ENCODE assay signal across 8 cellular contexts in the genomic region with DNA sequence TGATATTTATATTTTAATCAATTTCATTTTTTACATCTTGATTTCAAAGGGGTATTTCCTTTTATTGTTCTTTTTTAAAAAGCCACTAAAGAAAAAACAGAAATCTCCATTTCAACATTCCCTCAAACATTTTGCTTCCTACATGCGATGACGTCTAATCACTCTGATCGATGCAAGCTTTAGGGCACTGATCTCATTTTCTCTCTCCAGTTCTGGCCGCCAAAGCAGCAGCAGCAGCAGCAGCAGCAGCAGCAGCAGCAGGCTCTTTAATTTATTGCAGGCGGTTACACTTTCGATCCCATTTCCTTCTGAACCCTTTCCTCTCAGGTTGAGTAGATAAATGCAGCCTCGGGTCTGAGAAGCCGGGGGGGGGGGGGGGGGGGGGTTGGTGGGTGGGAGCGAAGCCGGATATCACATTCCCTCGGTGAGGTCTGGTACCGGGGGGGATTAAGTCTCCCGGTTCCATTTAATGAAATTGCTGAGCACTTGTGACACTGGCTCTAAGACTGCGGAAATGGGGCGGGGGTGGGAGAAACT. TPM values are rescaled to one million over a fixed set of nuclear protein-coding genes. Genes with fewer than 3 reads are reported as not detected.
A peak's percentile ranks its signal among the peaks of the same experiment; 100 is the strongest.
DNase-seq lines count a peak whose midpoint lies in the region; ATAC-seq and TF ChIP-seq lines count a peak whose summit lies in the region.

No MANE protein-coding gene starts in this region.

- H3K4me1 ChIP-seq in MM.1S (ENCODE audit: low read length) = peaks cover 6% of the 10 kb centered on the region; the same call in 1 of the 2 replicates
- peaks cover 48% of the 10 kb centered on the region for H3K4me1 ChIP-seq in suprapubic skin

- POLR2A ChIA-PET in activated naive CD8-positive, alpha-beta T cell treated with anti-CD3 and anti-CD28 coated beads, Interleukin-2, amount 10 ng/mL, durations not matched to agents 7 days and 5 days (lab: Charles Lee) = no interaction called here

- H3K27me3 ChIP-seq in MM.1S (replicated peaks; ENCODE audit: insufficient read depth, low read length) (no peaks in the 10 kb centered on the region), suprapubic skin (peaks cover 27% of the 10 kb centered on the region)

- H3K36me3 ChIP-seq in MM.1S (replicated peaks; ENCODE audit: insufficient read depth, low read length) (no peaks in the 10 kb centered on the region), suprapubic skin (no peaks in the 10 kb centered on the region)

- H3K9ac ChIP-seq in MM.1S (ENCODE audit: low read length) = peak overlapping the region; percentile 6; the same call in 1 of the 2 replicates

- no peaks in the 10 kb centered on the region for H3K9me3 ChIP-seq in MM.1S (replicated peaks; ENCODE audit: insufficient read depth, low read length)
- no peaks in the 10 kb centered on the region for H3K9me3 ChIP-seq in suprapubic skin

- no peak for TF ChIP-seq POLR2A in suprapubic skin (IDR thresholded peaks at IDR 0.05)

- no peak overlapping the region for H3K27ac Mint-ChIP-seq in activated naive CD8-positive, alpha-beta T cell treated with anti-CD3 and anti-CD28 coated beads, Interleukin-2, amount 10 ng/mL, durations not matched to agents 7 days and 5 days
- no peak overlapping the region for H3K27ac Mint-ChIP-seq in immature natural killer cell

- H3K9me3 Mint-ChIP-seq in activated naive CD8-positive, alpha-beta T cell treated with anti-CD3 and anti-CD28 coated beads, Interleukin-2, amount 10 ng/mL, durations not matched to agents 7 days and 5 days = peaks cover 1% of the 10 kb centered on the region
- H3K9me3 Mint-ChIP-seq in immature natural killer cell = peaks cover 2 to 37% (median 11%) of the 10 kb centered on the region in 6 donors

- no peak for TF ChIP-seq CTCF in MM.1S (IDR thresholded peaks at IDR 0.05; ENCODE audit: low read length)
- no peak for TF ChIP-seq CTCF in suprapubic skin (IDR thresholded peaks at IDR 0.05)

- H3F3A ChIP-seq in MM.1S (ENCODE audit: insufficient read depth, low read length) = peaks cover 8% of the 10 kb centered on the region; the same call in 1 of the 2 replicates

- no peak for ATAC-seq in activated naive CD8-positive, alpha-beta T cell treated with anti-CD3 and anti-CD28 coated beads, Interleukin-2, amount 10 ng/mL, durations not matched to agents 7 days and 5 days (ENCODE audit: low read depth)
- no peak for ATAC-seq in HG03175 (IDR thresholded peaks at IDR 0.05; ENCODE audit: unreplicated experiment)

- no peak for TF ChIP-seq EP300 in suprapubic skin (IDR thresholded peaks at IDR 0.05)

- peaks cover 5% of the 10 kb centered on the region for H3K36me3 Mint-ChIP-seq in activated naive CD8-positive, alpha-beta T cell treated with anti-CD3 and anti-CD28 coated beads, Interleukin-2, amount 10 ng/mL, durations not matched to agents 7 days and 5 days
- peaks cover 0 to 7% (median 0%) of the 10 kb centered on the region in 3 donors for H3K36me3 Mint-ChIP-seq in immature natural killer cell

- WGBS in suprapubic skin = under 1% methylated on average over 8 of the region's 15 CpGs

- no peaks in the 10 kb centered on the region for H4K20me1 ChIP-seq in MM.1S (ENCODE audit: insufficient read depth, low read length)

- H3K4me1 Mint-ChIP-seq in activated naive CD8-positive, alpha-beta T cell treated with anti-CD3 and anti-CD28 coated beads, Interleukin-2, amount 10 ng/mL, durations not matched to agents 7 days and 5 days = peaks cover 20% of the 10 kb centered on the region
- H3K4me1 Mint-ChIP-seq in immature natural killer cell = peaks cover 25 to 32% of the 10 kb centered on the region in 2 donors

- peaks cover 36% of the 10 kb centered on the region for H3K27me3 Mint-ChIP-seq in activated naive CD8-positive, alpha-beta T cell treated with anti-CD3 and anti-CD28 coated beads, Interleukin-2, amount 10 ng/mL, durations not matched to agents 7 days and 5 days
- peaks cover 5 to 18% (median 17%) of the 10 kb centered on the region in 3 donors for H3K27me3 Mint-ChIP-seq in immature natural killer cell (ENCODE audit: low read depth in 3 of 3)

- peak in 2 of 3 experiments; percentile 22 to 60 for DNase-seq in NCI-H1417 (lab: John Stamatoyannopoulos, UW)
- DNase-seq in NCI-H1417 treated with DMSO at 0.1 percent for 48 hours (lab: John Stamatoyannopoulos, UW) = no peak
- DNase-seq in MM.1S = peak; percentile 76
- no peak for DNase-seq in activated naive CD8-positive, alpha-beta T cell treated with anti-CD3 and anti-CD28 coated beads, Interleukin-2, amount 10 ng/mL, durations not matched to agents 7 days and 5 days
- DNase-seq in immature natural killer cell = no peak
- DNase-seq in suprapubic skin (ENCODE audit: low spot score in 2 of 2) = no peak
- no peak for DNase-seq in effector CD8-positive, alpha-beta T cell (lab: John Stamatoyannopoulos, UW)

- no peaks in the 10 kb centered on the region for H3K9me2 ChIP-seq in MM.1S (replicated peaks; ENCODE audit: insufficient read depth, low read length)

- H3K27ac ChIP-seq in MM.1S (ENCODE audit: low read length) (peak overlapping the region; percentile 12; the same call in 1 of the 2 replicates), suprapubic skin (peak overlapping the region; percentile 65)

- peak overlapping the region; percentile 59 for H3K4me3 Mint-ChIP-seq in activated naive CD8-positive, alpha-beta T cell treated with anti-CD3 and anti-CD28 coated beads, Interleukin-2, amount 10 ng/mL, durations not matched to agents 7 days and 5 days
- H3K4me3 Mint-ChIP-seq in immature natural killer cell = peak overlapping the region; percentile 50 to 82 (median 70)

- H3K4me3 ChIP-seq in MM.1S (ENCODE audit: low read length) = peak overlapping the region; percentile 59
- H3K4me3 ChIP-seq in suprapubic skin = peak overlapping the region; percentile 74

- no peaks in the 10 kb centered on the region for H3K79me2 ChIP-seq in MM.1S (ENCODE audit: low read length)

- H2AFZ ChIP-seq in MM.1S (ENCODE audit: low read length) = peak overlapping the region; percentile 54

- H3K4me2 ChIP-seq in MM.1S (ENCODE audit: low read depth, low read length) = peak overlapping the region; percentile 75

RNA-seq across cellular contexts. Expression of a gene that starts 3.4 kb away (rescaled TPM):
- total RNA-seq in activated naive CD8-positive, alpha-beta T cell treated with anti-CD3 and anti-CD28 coated beads, Interleukin-2, amount 10 ng/mL, durations not matched to agents 7 days and 5 days = not detected
- not detected for polyA plus RNA-seq in immature natural killer cell
- total RNA-seq in suprapubic skin = 10 to 100 TPM; 38.1 to 70.0 (median 44.0) TPM

Comparison
In these comparisons a context has a peak if more than half of its experiments do, and no peak if none do; other contexts are left out.
1. DNase-seq: peak in NCI-H1417 (2 of 3) and MM.1S (single experiment); none in NCI-H1417 treated with DMSO at 0.1 percent for 48 hours (single experiment), activated naive CD8-positive, alpha-beta T cell treated with anti-CD3 and anti-CD28 coated beads, Interleukin-2, amount 10 ng/mL, durations not matched to agents 7 days and 5 days (single experiment), immature natural killer cell (0 of 3), suprapubic skin (0 of 2) and effector CD8-positive, alpha-beta T cell (single experiment).
2. RNA of a gene that starts 3.4 kb away (total RNA-seq): 38.1 to 70.0 TPM in suprapubic skin; not detected in activated naive CD8-positive, alpha-beta T cell treated with anti-CD3 and anti-CD28 coated beads, Interleukin-2, amount 10 ng/mL, durations not matched to agents 7 days and 5 days; every median in the first group is over 10 times any median in the second.